26 cellular contexts compared by ENCODE assay signal in genomic region chr12:61365001-61365400, GRCh38.
"Had no signal": no experiment of that assay in that cellular context is flagged by ENCODE, and none has a peak within 500 bp of the region (broad histone marks: within the 10 kb centered on the region; RNA-seq: fewer than 3 reads in every experiment).

No MANE protein-coding gene starts in this region.

- H3K9me3 ChIP-seq: colonic mucosa, esophagus squamous epithelium, left lung, lower lobe of right lung, mucosa of descending colon, spleen, tibial nerve had no signal

- H3K27ac Mint-ChIP-seq: activated CD4-positive, alpha-beta T cell treated with anti-CD3 and anti-CD28 coated beads for 36 hours; activated CD8-positive, alpha-beta memory T cell treated with anti-CD3 and anti-CD28 coated beads, Interleukin-2, amount 10 ng/mL, durations not matched to agents 7 days and 5 days; activated CD8-positive, alpha-beta T cell treated with anti-CD3 and anti-CD28 coated beads, Interleukin-2, amount 10 ng/mL, durations not matched to agents 7 days and 5 days; activated naive CD8-positive, alpha-beta T cell; activated T-helper 2 cell treated with anti-CD3 and anti-CD28 coated beads, Interferon-gamma antibody, Interleukin-2, Interleukin-4, amounts not matched to agents 10 μg/mL and 5 μg/mL and 100 μg/mL, durations not matched to agents 14 hours and 24 hours and 36 hours; natural killer cell treated with Interleukin-12 subunit alpha and Interleukin-12 subunit beta and Interleukin-15 and Interleukin-18, amount 100 ng/mL, for 72 hours; T-helper 2 cell treated with Interferon-gamma antibody and Interleukin-4, amounts not matched to agents 5 μg/mL and 100 μg/mL, for 36 hours had no signal

- H3K36me3 Mint-ChIP-seq: activated CD8-positive, alpha-beta memory T cell treated with anti-CD3 and anti-CD28 coated beads, Interleukin-2, amount 10 ng/mL, durations not matched to agents 7 days and 5 days; activated naive CD8-positive, alpha-beta T cell; natural killer cell treated with Interleukin-12 subunit alpha and Interleukin-12 subunit beta and Interleukin-15 and Interleukin-18, amount 100 ng/mL, for 72 hours had no signal

- H3K4me1 ChIP-seq: colonic mucosa, esophagus squamous epithelium, left lung, lower lobe of right lung, spleen, tibial nerve had no signal

- ATAC-seq: activated CD4-positive, alpha-beta T cell treated with anti-CD3 and anti-CD28 coated beads for 36 hours; activated CD8-positive, alpha-beta memory T cell treated with anti-CD3 and anti-CD28 coated beads, Interleukin-2, amount 10 ng/mL, durations not matched to agents 7 days and 5 days; activated CD8-positive, alpha-beta T cell treated with anti-CD3 and anti-CD28 coated beads, Interleukin-2, amount 10 ng/mL, durations not matched to agents 7 days and 5 days; left lung; lower lobe of right lung; mucosa of descending colon; natural killer cell treated with Interleukin-12 subunit alpha and Interleukin-12 subunit beta and Interleukin-15 and Interleukin-18, amount 100 ng/mL, for 72 hours; right cardiac atrium had no signal

- H3K27ac ChIP-seq: cardiac muscle cell, colonic mucosa, epithelial cell of prostate, esophagus squamous epithelium, left lung, lower lobe of right lung, spleen, tibial nerve had no signal

- H3K4me1 Mint-ChIP-seq: activated CD4-positive, alpha-beta T cell treated with anti-CD3 and anti-CD28 coated beads for 36 hours; activated CD8-positive, alpha-beta memory T cell treated with anti-CD3 and anti-CD28 coated beads, Interleukin-2, amount 10 ng/mL, durations not matched to agents 7 days and 5 days had no signal

- H3K27me3 Mint-ChIP-seq: activated CD4-positive, alpha-beta T cell treated with anti-CD3 and anti-CD28 coated beads for 36 hours; activated CD8-positive, alpha-beta memory T cell treated with anti-CD3 and anti-CD28 coated beads, Interleukin-2, amount 10 ng/mL, durations not matched to agents 7 days and 5 days; activated naive CD8-positive, alpha-beta T cell; natural killer cell treated with Interleukin-12 subunit alpha and Interleukin-12 subunit beta and Interleukin-15 and Interleukin-18, amount 100 ng/mL, for 72 hours had no signal

- H3K4me3 ChIP-seq: cardiac muscle cell, colonic mucosa, esophagus squamous epithelium, left lung, lower lobe of right lung, mucosa of descending colon, spleen, tibial nerve had no signal

- H3K27me3 ChIP-seq: cardiac muscle cell, colonic mucosa, esophagus squamous epithelium, left lung, spleen, tibial nerve had no signal

- DNase-seq: activated CD4-positive, alpha-beta T cell treated with anti-CD3 and anti-CD28 coated beads for 36 hours; activated CD4-positive, CD25-positive, alpha-beta regulatory T cell; activated CD8-positive, alpha-beta memory T cell treated with anti-CD3 and anti-CD28 coated beads, Interleukin-2, amount 10 ng/mL, durations not matched to agents 7 days and 5 days; activated CD8-positive, alpha-beta T cell treated with anti-CD3 and anti-CD28 coated beads, Interleukin-2, amount 10 ng/mL, durations not matched to agents 7 days and 5 days; activated T-cell treated with anti-CD3 and anti-CD28 coated beads, Interleukin-2, amount 50 U/mL, for 48 hours; anterior cingulate cortex; cerebellar nuclear complex; colonic mucosa; effector CD8-positive, alpha-beta T cell; esophagus squamous epithelium; foreskin melanocyte; kidney glomerular epithelial cell; left lung; lower lobe of right lung; mucosa of descending colon; posterior cingulate gyrus; right cardiac atrium; spleen; stimulated activated naive CD4-positive, alpha-beta T cell had no signal

- H3K9me3 Mint-ChIP-seq: activated T-helper 2 cell treated with anti-CD3 and anti-CD28 coated beads, Interferon-gamma antibody, Interleukin-2, Interleukin-4, amounts not matched to agents 10 μg/mL and 5 μg/mL and 100 μg/mL, durations not matched to agents 14 hours and 24 hours and 36 hours; T-helper 2 cell treated with Interferon-gamma antibody and Interleukin-4, amounts not matched to agents 5 μg/mL and 100 μg/mL, for 36 hours had no signal

- H3K36me3 ChIP-seq: cardiac muscle cell, colonic mucosa, esophagus squamous epithelium, left lung, lower lobe of right lung, spleen, tibial nerve had no signal

- H3K4me3 Mint-ChIP-seq: activated CD4-positive, alpha-beta T cell treated with anti-CD3 and anti-CD28 coated beads for 36 hours; activated CD8-positive, alpha-beta memory T cell treated with anti-CD3 and anti-CD28 coated beads, Interleukin-2, amount 10 ng/mL, durations not matched to agents 7 days and 5 days; activated CD8-positive, alpha-beta T cell treated with anti-CD3 and anti-CD28 coated beads, Interleukin-2, amount 10 ng/mL, durations not matched to agents 7 days and 5 days; activated naive CD8-positive, alpha-beta T cell; natural killer cell treated with Interleukin-12 subunit alpha and Interleukin-12 subunit beta and Interleukin-15 and Interleukin-18, amount 100 ng/mL, for 72 hours; T-helper 2 cell treated with Interferon-gamma antibody and Interleukin-4, amounts not matched to agents 5 μg/mL and 100 μg/mL, for 36 hours had no signal
